10 cellular contexts compared by ENCODE assay signal in genomic region chr10:103491729-103492364, GRCh38. TPM values are rescaled to one million over a fixed set of nuclear protein-coding genes. Genes with fewer than 3 reads are reported as not detected.
DNase-seq lines count a peak whose midpoint lies in the region; ATAC-seq, FAIRE-seq and TF ChIP-seq lines count a peak whose summit lies in the region.
"Had no signal": no experiment of that assay in that cellular context is flagged by ENCODE, and none has a peak within 500 bp of the region (broad histone marks: within the 10 kb centered on the region; RNA-seq: fewer than 3 reads in every experiment).

No MANE protein-coding gene starts in this region.

- H4K8ac ChIP-seq in mesenchymal stem cell (ENCODE audit: low read length) = peak overlapping the region; percentile 48

- TF ChIP-seq CTCF in A549 (IDR thresholded peaks at IDR 0.05) (no peak), HFFc6 (IDR thresholded peaks at IDR 0.05) (no peak), astrocyte (IDR thresholded peaks at IDR 0.05; ENCODE audit: insufficient read depth, low read depth, low read length) (no peak)

- POLR2A ChIA-PET in A549 (lab: Yijun Ruan, JAX) = no interaction called here

- ATAC-seq in A549 (peak; percentile 69 to 74), GM18511 (IDR thresholded peaks at IDR 0.05; ENCODE audit: unreplicated experiment) (no peak), GM18858 (IDR thresholded peaks at IDR 0.05; ENCODE audit: unreplicated experiment) (no peak), GM21390 (IDR thresholded peaks at IDR 0.05; ENCODE audit: unreplicated experiment) (no peak), GM19397 (IDR thresholded peaks at IDR 0.05; ENCODE audit: unreplicated experiment) (no peak)

- H3K27me3 Mint-ChIP-seq in HFFc6 (ENCODE audit: insufficient read depth) (peaks cover 24% of the 10 kb centered on the region), astrocyte (ENCODE audit: low read depth, unreplicated experiment) (peaks cover 37% of the 10 kb centered on the region)

- H3K27me3 ChIP-seq in astrocyte (ENCODE audit: insufficient read depth, low read length) (peaks cover 61% of the 10 kb centered on the region), mesenchymal stem cell (ENCODE audit: control insufficient read depth in 1 of 2, insufficient read depth in 1 of 2, low read length in 2 of 2) (peaks cover 39 to 41% of the 10 kb centered on the region in 2 experiments)

- H2BK5ac ChIP-seq in mesenchymal stem cell (ENCODE audit: low read depth, low read length, poor library complexity, severe bottlenecking) = no peak overlapping the region

- H3K36me3 Mint-ChIP-seq in HFFc6 (ENCODE audit: low read depth) (no peaks in the 10 kb centered on the region), astrocyte (ENCODE audit: low read depth, unreplicated experiment) (no peaks in the 10 kb centered on the region)

- H3K4me1 Mint-ChIP-seq in HFFc6 (ENCODE audit: low read depth) (peaks cover 33% of the 10 kb centered on the region), astrocyte (ENCODE audit: low read depth, unreplicated experiment) (peaks cover 24% of the 10 kb centered on the region)

- H2AFZ ChIP-seq in astrocyte (ENCODE audit: low read depth, low read length) (no peak overlapping the region), mesenchymal stem cell (ENCODE audit: low read depth, low read length) (no peak overlapping the region)

- 54% methylated on average over 7 of the region's 7 CpGs for WGBS in A549 (ENCODE audit: missing lambda C conversion rate)
- 9% methylated on average over 7 of the region's 7 CpGs for WGBS in mesenchymal stem cell

- H3K4me3 Mint-ChIP-seq in HFFc6 (peak overlapping the region; percentile 50), astrocyte (ENCODE audit: unreplicated experiment) (peak overlapping the region; percentile 82)
- H3K4me3 Mint-ChIP-seq: activated CD8-positive, alpha-beta T cell treated with anti-CD3 and anti-CD28 coated beads, Interleukin-2, amount 10 ng/mL, durations not matched to agents 7 days and 5 days had no signal

- peak overlapping the region; percentile 61 to 87 for H2BK12ac ChIP-seq in mesenchymal stem cell (ENCODE audit: low read length in 2 of 2)

- H4K91ac ChIP-seq in mesenchymal stem cell (ENCODE audit: low read length) = peak overlapping the region; percentile 86

- H3K18ac ChIP-seq in mesenchymal stem cell (ENCODE audit: low read depth in 1 of 2, low read length in 2 of 2) = peak overlapping the region; percentile 75 to 82

- DNase-seq in A549 (ENCODE audit: low read depth in 1 of 2, low spot score in 1 of 2) = peak; percentile 68 to 77
- DNase-seq in HFFc6 = peak; percentile 95
- DNase-seq in astrocyte (ENCODE audit: low read depth) = peak; percentile 92
- peak; percentile 96 for DNase-seq in mesenchymal stem cell
- DNase-seq: activated CD8-positive, alpha-beta T cell treated with anti-CD3 and anti-CD28 coated beads, Interleukin-2, amount 10 ng/mL, durations not matched to agents 7 days and 5 days had no signal

- no peak overlapping the region for H3K9ac ChIP-seq in astrocyte (ENCODE audit: low read length)
- H3K9ac ChIP-seq in mesenchymal stem cell (ENCODE audit: low read length) = no peak overlapping the region

- H3K4me1 ChIP-seq in A549 = peaks cover 13% of the 10 kb centered on the region
- H3K4me1 ChIP-seq in astrocyte (ENCODE audit: insufficient read depth, low read length) = peaks cover 19% of the 10 kb centered on the region
- peaks cover 33% of the 10 kb centered on the region for H3K4me1 ChIP-seq in mesenchymal stem cell (ENCODE audit: control insufficient read depth, insufficient read depth, low read depth, low read length)

- H3K4ac ChIP-seq in mesenchymal stem cell (ENCODE audit: low read depth in 1 of 2, low read length in 2 of 2) = no peak overlapping the region

- H2BK120ac ChIP-seq in mesenchymal stem cell (ENCODE audit: low read depth, low read length) = no peak overlapping the region

- H3K9me3 ChIP-seq in A549 = no peaks in the 10 kb centered on the region
- no peaks in the 10 kb centered on the region for H3K9me3 ChIP-seq in astrocyte (ENCODE audit: insufficient read depth, low read depth, low read length)
- H3K9me3 ChIP-seq in mesenchymal stem cell (ENCODE audit: control insufficient read depth, low read length) = no peaks in the 10 kb centered on the region

- TF ChIP-seq EP300 in A549 (IDR thresholded peaks at IDR 0.05) = no peak

- H3K23ac ChIP-seq in mesenchymal stem cell (ENCODE audit: low read length in 2 of 2) = no peak overlapping the region

- no peak overlapping the region for H3K27ac ChIP-seq in A549
- H3K27ac ChIP-seq in astrocyte (ENCODE audit: low read depth, low read length) = no peak overlapping the region
- peak overlapping the region; percentile 62 for H3K27ac ChIP-seq in mesenchymal stem cell (ENCODE audit: low read length, poor library complexity, severe bottlenecking)

- H3K79me1 ChIP-seq in mesenchymal stem cell (replicated peaks; ENCODE audit: low read length, poor library complexity, severe bottlenecking) = no peaks in the 10 kb centered on the region

- H4K20me1 ChIP-seq in astrocyte (ENCODE audit: insufficient read depth, low read length) = peaks cover 30% of the 10 kb centered on the region

- H3K9me3 Mint-ChIP-seq in HFFc6 = no peaks in the 10 kb centered on the region
- H3K9me3 Mint-ChIP-seq in astrocyte (ENCODE audit: unreplicated experiment) = peaks cover 8% of the 10 kb centered on the region

- H3K36me3 ChIP-seq in astrocyte (ENCODE audit: insufficient read depth, low read length) (no peaks in the 10 kb centered on the region), mesenchymal stem cell (ENCODE audit: control insufficient read depth in 1 of 2, insufficient read depth in 2 of 2, low read depth in 1 of 2, low read length in 2 of 2) (no peaks in the 10 kb centered on the region)

- H2BK15ac ChIP-seq in mesenchymal stem cell (ENCODE audit: low read depth, poor library complexity, severe bottlenecking) = peak overlapping the region; percentile 5

- H3K4me2 ChIP-seq in A549 = peak overlapping the region; percentile 35; the same call in 2 of the 3 replicates
- H3K4me2 ChIP-seq in astrocyte (ENCODE audit: low read length) = no peak overlapping the region
- H3K4me2 ChIP-seq in mesenchymal stem cell (ENCODE audit: low read length, poor library complexity, severe bottlenecking) = no peak overlapping the region

- TF ChIP-seq RAD21 in A549 (conservative IDR thresholded peaks at IDR 0.05 in 1 of 2, IDR thresholded peaks at IDR 0.05 in 1 of 2) = no peak

- TF ChIP-seq POLR2A in A549 (IDR thresholded peaks at IDR 0.05; ENCODE audit: low read length) = no peak

- no peak overlapping the region for H3K4me3 ChIP-seq in A549
- H3K4me3 ChIP-seq in astrocyte (ENCODE audit: insufficient read depth, low read depth, low read length) = no peak overlapping the region
- H3K4me3 ChIP-seq in mesenchymal stem cell (ENCODE audit: insufficient read depth in 1 of 2, low read depth in 1 of 2, low read length in 2 of 2) = no peak overlapping the region

- peak overlapping the region; percentile 54 for H2AK5ac ChIP-seq in mesenchymal stem cell (ENCODE audit: low read length, severe bottlenecking)

- no peaks in the 10 kb centered on the region for H3K79me2 ChIP-seq in astrocyte (ENCODE audit: insufficient read depth, low read length)

- H3K27ac Mint-ChIP-seq in HFFc6 (peak overlapping the region; percentile 71), astrocyte (ENCODE audit: unreplicated experiment) (peak overlapping the region; percentile 68)
- H3K27ac Mint-ChIP-seq: activated CD8-positive, alpha-beta T cell treated with anti-CD3 and anti-CD28 coated beads, Interleukin-2, amount 10 ng/mL, durations not matched to agents 7 days and 5 days had no signal

- CTCF ChIA-PET in A549 (lab: Yijun Ruan, JAX) = interaction anchor here (0.9 to 4.0 kb wide), 11 partner anchors 9 to 194 kb away, joined by 3 to 17 read pairs (median 4); no protein-coding TSS in a partner anchor

- FAIRE-seq in A549 (lab: Jason Lieb, UNC) = no peak
- peak; percentile 91 for FAIRE-seq in astrocyte (lab: Jason Lieb, UNC)

- peak overlapping the region in 1 of 2 experiments; percentile 58 for H3K14ac ChIP-seq in mesenchymal stem cell (ENCODE audit: low read length in 2 of 2)

RNA-seq across cellular contexts. Expression of gene NEURL1, which starts 1.7 kb away (rescaled TPM):
- polyA plus RNA-seq in A549 (2011; rRNA removed) = 0.06 and 0.09 TPM in 2 replicates
- 0.07 and 0.09 TPM in 2 replicates for polyA plus RNA-seq in A549 (2012; cell fraction: cytosol; rRNA removed)
- 0.24 and 0.61 TPM in 2 replicates for polyA plus RNA-seq in A549 (2012; cell fraction: nucleus; rRNA removed)
- polyA plus RNA-seq in A549 (2017; fragmentation: RNase III; extraction: RNeasy Plus Mini Kit Qiagen cat#74134 plus additional on column Dnase treatment) = 0.12 to 0.37 TPM (median 0.26 TPM) in 3 replicates
- 0.15 and 0.66 TPM in 2 replicates for polyA minus RNA-seq in A549 (2011; rRNA and poly(A)+ RNA removed)
- total RNA-seq in HFFc6 (2021; fragmentation: NEBNext Ultra II Directional; extraction: Animal tissue kit (Norgen Biotek cat#: 25700)) = under 1 TPM; 0.06 to 0.46 (median 0.27) TPM
- total RNA-seq in astrocyte = 1.4 and 1.5 TPM in 2 replicates
- 0.01 TPM for polyA plus RNA-seq in mesenchymal stem cell (2013, experiment 1 of 2)
- polyA plus RNA-seq in mesenchymal stem cell (2013, experiment 2 of 2) = 0.04 TPM

RNA-seq across cellular contexts. Expression of gene CALHM3, which starts 12.8 kb away (rescaled TPM):
- polyA plus RNA-seq in A549 (2011; rRNA removed) = 0.08 and 0.17 TPM in 2 replicates
- 0.11 and 0.13 TPM in 2 replicates for polyA plus RNA-seq in A549 (2012; cell fraction: cytosol; rRNA removed)
- polyA plus RNA-seq in A549 (2012; cell fraction: nucleus; rRNA removed) = 0.10 and 0.34 TPM in 2 replicates
- polyA plus RNA-seq in A549 (2017; fragmentation: RNase III; extraction: RNeasy Plus Mini Kit Qiagen cat#74134 plus additional on column Dnase treatment) = 0.09 to 0.21 TPM (median 0.17 TPM) in 3 replicates
- polyA minus RNA-seq in A549 (2011; rRNA and poly(A)+ RNA removed) = not detected in 2 replicates
- under 1 TPM in 1 of 6 experiments, not detected in 5; 0.09 TPM for total RNA-seq in HFFc6 (2021; fragmentation: NEBNext Ultra II Directional; extraction: Animal tissue kit (Norgen Biotek cat#: 25700))
- not detected in 2 replicates for total RNA-seq in astrocyte
- not detected for polyA plus RNA-seq in mesenchymal stem cell (2013, experiment 1 of 2)
- polyA plus RNA-seq in mesenchymal stem cell (2013, experiment 2 of 2) = not detected
- total RNA-seq: mesenteric fat pad had no signal

RNA-seq across cellular contexts. Expression of gene CALHM1, which starts 33.1 kb away (rescaled TPM):
- polyA plus RNA-seq in A549 (2011; rRNA removed) (not detected in 2 replicates), A549 (2017; fragmentation: RNase III; extraction: RNeasy Plus Mini Kit Qiagen cat#74134 plus additional on column Dnase treatment) (not detected in 3 replicates)
- polyA plus RNA-seq in A549 (2012; cell fraction: cytosol; rRNA removed) = not detected in 2 replicates
- not detected in 2 replicates for polyA plus RNA-seq in A549 (2012; cell fraction: nucleus; rRNA removed)
- polyA minus RNA-seq in A549 (2011; rRNA and poly(A)+ RNA removed) = not detected in 2 replicates
- not detected for total RNA-seq in HFFc6 (2021; fragmentation: NEBNext Ultra II Directional; extraction: Animal tissue kit (Norgen Biotek cat#: 25700))
- not detected in 2 replicates for total RNA-seq in astrocyte
- polyA plus RNA-seq in mesenchymal stem cell (2013, experiment 1 of 2) = not detected
- polyA plus RNA-seq in mesenchymal stem cell (2013, experiment 2 of 2) = not detected
- total RNA-seq: mesenteric fat pad had no signal

RNA-seq across cellular contexts. Expression of gene CALHM2, which starts 39.7 kb away (rescaled TPM):
- polyA plus RNA-seq in A549 (2011; rRNA removed) = 2.5 and 3.6 TPM in 2 replicates
- polyA plus RNA-seq in A549 (2012; cell fraction: cytosol; rRNA removed) = 2.4 and 3.0 TPM in 2 replicates
- 3.1 and 3.8 TPM in 2 replicates for polyA plus RNA-seq in A549 (2012; cell fraction: nucleus; rRNA removed)
- 1.9 to 2.7 TPM (median 2.6 TPM) in 3 replicates for polyA plus RNA-seq in A549 (2017; fragmentation: RNase III; extraction: RNeasy Plus Mini Kit Qiagen cat#74134 plus additional on column Dnase treatment)
- 3.4 and 4.1 TPM in 2 replicates for polyA minus RNA-seq in A549 (2011; rRNA and poly(A)+ RNA removed)
- total RNA-seq in HFFc6 (2021; fragmentation: NEBNext Ultra II Directional; extraction: Animal tissue kit (Norgen Biotek cat#: 25700)) = 10 to 100 TPM; 41.0 to 46.0 (median 45.1) TPM
- total RNA-seq in astrocyte = 1.2 and 1.4 TPM in 2 replicates
- polyA plus RNA-seq in mesenchymal stem cell (2013, experiment 1 of 2) = 8.7 TPM
- 8.2 TPM for polyA plus RNA-seq in mesenchymal stem cell (2013, experiment 2 of 2)

Comparison
In these comparisons a context has a peak if more than half of its experiments do, and no peak if none do; other contexts are left out.
1. ATAC-seq: peak in A549 (2 of 2); none in GM18511 (single experiment), GM18858 (single experiment), GM21390 (single experiment) and GM19397 (single experiment).
2. Peak in every context shown above with its lines, with median percentiles within 50 percentile points of each other: DNase-seq.